Comparison of ENCODE assay signal across 9 cellular contexts in the genomic region with DNA sequence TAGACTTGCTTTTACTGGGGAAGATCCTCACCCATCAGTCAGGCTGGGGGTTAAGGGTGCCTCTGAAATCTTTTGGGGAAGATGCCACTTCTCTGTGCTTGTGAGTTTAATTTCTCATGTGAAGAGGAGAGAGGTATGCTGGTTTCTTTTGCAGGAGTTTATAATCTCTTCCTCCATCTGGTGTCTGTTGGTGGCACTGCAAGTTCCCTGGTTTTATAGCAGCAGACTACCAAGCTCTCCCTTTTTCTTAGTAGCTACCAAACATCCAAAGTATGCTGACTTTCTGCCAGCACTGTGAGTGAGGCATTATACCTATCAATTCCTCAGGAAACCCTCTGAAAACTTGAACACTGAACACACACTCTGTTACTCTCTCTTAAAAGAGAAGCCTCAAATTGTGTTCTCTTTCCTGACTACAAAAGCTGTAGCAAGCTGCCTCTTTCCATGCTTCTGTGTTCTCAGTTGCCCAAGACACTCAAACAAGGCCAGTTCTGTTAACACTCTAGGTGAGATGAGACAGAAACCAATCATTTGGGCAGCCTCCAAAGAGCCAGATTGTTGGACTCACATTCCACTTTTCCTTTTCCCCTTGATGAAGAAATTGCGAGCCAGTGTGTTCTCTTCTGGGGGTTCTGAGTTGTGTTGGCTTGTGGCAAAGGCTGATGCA.
A peak's percentile ranks its signal among the peaks of the same experiment; 100 is the strongest.
DNase-seq lines count a peak whose midpoint lies in the region; ATAC-seq and TF ChIP-seq lines count a peak whose summit lies in the region.
"Had no signal": no experiment of that assay in that cellular context is flagged by ENCODE, and none has a peak within 500 bp of the region (broad histone marks: within the 10 kb centered on the region; RNA-seq: fewer than 3 reads in every experiment).

No MANE protein-coding gene starts in this region.

- H3K4me3 ChIP-seq in MG63, result no peak overlapping the region
- no peak overlapping the region for H3K4me3 ChIP-seq in dorsolateral prefrontal cortex
- no peak overlapping the region for H3K4me3 ChIP-seq in skeletal muscle cell (ENCODE audit: low read depth, low read length)

- H3K27me3 ChIP-seq in MG63 (no peaks in the 10 kb centered on the region), dorsolateral prefrontal cortex (no peaks in the 10 kb centered on the region)

- H3K36me3 ChIP-seq in MG63, result no peaks in the 10 kb centered on the region

- H3K9me3 ChIP-seq in MG63, result peaks cover 6% of the 10 kb centered on the region; the same call in 1 of the 2 replicates

- DNase-seq in NCI-H748 (lab: John Stamatoyannopoulos, UW; ENCODE audit: unreplicated experiment) (peak; percentile 30), NCI-H748 treated with DMSO at 0.1 percent for 48 hours (lab: John Stamatoyannopoulos, UW) (no peak), MG63 (peak; percentile 2), dorsolateral prefrontal cortex (peak in 1 of 10 donors; percentile 44), skeletal muscle cell (ENCODE audit: low read depth) (peak; percentile 4), midbrain (lab: John Stamatoyannopoulos, UW) (no peak), NCI-H510A treated with DMSO at 0.1 percent for 48 hours (lab: John Stamatoyannopoulos, UW) (no peak)

- peak in 35 of 56 donors; percentile 10 to 49 (median 28) for TF ChIP-seq CTCF in dorsolateral prefrontal cortex (IDR thresholded peaks at IDR 0.05 in 54 of 56, conservative IDR thresholded peaks at IDR 0.05 in 2 of 56; ENCODE audit: low read depth in 1 of 56, partially characterized antibody in 56 of 56)

- peak overlapping the region in 1 of 59 donors; percentile 40 for H3K27ac ChIP-seq in dorsolateral prefrontal cortex
- H3K27ac ChIP-seq: epithelial cell of prostate had no signal

- ATAC-seq in GM21447 (IDR thresholded peaks at IDR 0.05; ENCODE audit: unreplicated experiment), result no peak

- intact Hi-C loops in dorsolateral prefrontal cortex (cut with DNase I), result no loop called here

Comparison
In these comparisons a context has a peak if more than half of its experiments do, and no peak if none do; other contexts are left out.
1. DNase-seq: peak in NCI-H748 (single experiment), MG63 (single experiment) and skeletal muscle cell (single experiment); none in NCI-H748 treated with DMSO at 0.1 percent for 48 hours (single experiment), midbrain (single experiment) and NCI-H510A treated with DMSO at 0.1 percent for 48 hours (single experiment).